In the genomic region with DNA sequence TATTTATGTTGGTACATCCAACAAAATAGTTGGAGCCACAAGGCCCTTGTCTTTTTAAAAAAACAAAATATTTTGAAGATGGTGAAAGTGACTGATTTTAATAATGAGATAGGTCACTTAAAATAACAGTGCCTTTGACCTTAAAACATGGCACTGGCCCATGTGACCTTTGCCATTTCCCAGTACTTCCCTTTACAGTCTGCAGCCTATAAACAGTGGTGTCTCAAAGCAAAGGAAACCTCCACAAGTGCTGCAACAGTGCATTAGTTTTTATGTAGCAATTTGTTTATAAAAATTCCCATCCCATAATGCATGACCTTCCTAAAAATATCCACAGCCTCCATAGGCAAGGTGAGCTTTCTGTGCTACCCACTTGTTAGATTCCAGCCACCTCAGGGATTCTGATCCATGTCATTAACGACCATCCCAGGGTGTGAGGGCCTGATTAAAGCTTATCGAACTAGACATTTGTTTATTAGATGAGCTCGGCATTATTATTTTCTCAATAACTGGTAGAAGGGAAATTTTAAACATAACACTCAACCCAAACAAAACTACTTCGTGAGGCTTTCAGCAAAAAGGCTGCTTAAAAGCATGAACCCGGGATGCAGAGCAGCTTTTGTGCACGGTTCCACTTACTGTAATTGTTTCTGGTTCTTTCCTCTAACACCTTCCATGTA, we compare ENCODE assay signal across 2 cellular contexts.
TF ChIP-seq lines count a peak whose summit lies in the region.

No MANE protein-coding gene starts in this region.

TF ChIP-seq in HepG2, 621 proteins besides CTCF, POLR2A, EP300 and RAD21:
- TF ChIP-seq TP53 (CRISPR knock-in tag; conservative IDR thresholded peaks at IDR 0.05) = no peak
- TF ChIP-seq ZNF709 (CRISPR knock-in tag; IDR thresholded peaks at IDR 0.05) = no peak
- TF ChIP-seq REL (CRISPR knock-in tag; conservative IDR thresholded peaks at IDR 0.05) = no peak
- peak; percentile 68 to 80 for TF ChIP-seq MAFK (conservative IDR thresholded peaks at IDR 0.05 in 1 of 2, IDR thresholded peaks at IDR 0.05 in 1 of 2; ENCODE audit: low read length in 2 of 2)
- no peak for TF ChIP-seq HCFC1 (IDR thresholded peaks at IDR 0.05; ENCODE audit: low read depth, low read length)
- no peak for TF ChIP-seq SMAD1 (CRISPR knock-in tag; IDR thresholded peaks at IDR 0.05; ENCODE audit: borderline replicate concordance, low read depth)
- TF ChIP-seq, protein P1, sequence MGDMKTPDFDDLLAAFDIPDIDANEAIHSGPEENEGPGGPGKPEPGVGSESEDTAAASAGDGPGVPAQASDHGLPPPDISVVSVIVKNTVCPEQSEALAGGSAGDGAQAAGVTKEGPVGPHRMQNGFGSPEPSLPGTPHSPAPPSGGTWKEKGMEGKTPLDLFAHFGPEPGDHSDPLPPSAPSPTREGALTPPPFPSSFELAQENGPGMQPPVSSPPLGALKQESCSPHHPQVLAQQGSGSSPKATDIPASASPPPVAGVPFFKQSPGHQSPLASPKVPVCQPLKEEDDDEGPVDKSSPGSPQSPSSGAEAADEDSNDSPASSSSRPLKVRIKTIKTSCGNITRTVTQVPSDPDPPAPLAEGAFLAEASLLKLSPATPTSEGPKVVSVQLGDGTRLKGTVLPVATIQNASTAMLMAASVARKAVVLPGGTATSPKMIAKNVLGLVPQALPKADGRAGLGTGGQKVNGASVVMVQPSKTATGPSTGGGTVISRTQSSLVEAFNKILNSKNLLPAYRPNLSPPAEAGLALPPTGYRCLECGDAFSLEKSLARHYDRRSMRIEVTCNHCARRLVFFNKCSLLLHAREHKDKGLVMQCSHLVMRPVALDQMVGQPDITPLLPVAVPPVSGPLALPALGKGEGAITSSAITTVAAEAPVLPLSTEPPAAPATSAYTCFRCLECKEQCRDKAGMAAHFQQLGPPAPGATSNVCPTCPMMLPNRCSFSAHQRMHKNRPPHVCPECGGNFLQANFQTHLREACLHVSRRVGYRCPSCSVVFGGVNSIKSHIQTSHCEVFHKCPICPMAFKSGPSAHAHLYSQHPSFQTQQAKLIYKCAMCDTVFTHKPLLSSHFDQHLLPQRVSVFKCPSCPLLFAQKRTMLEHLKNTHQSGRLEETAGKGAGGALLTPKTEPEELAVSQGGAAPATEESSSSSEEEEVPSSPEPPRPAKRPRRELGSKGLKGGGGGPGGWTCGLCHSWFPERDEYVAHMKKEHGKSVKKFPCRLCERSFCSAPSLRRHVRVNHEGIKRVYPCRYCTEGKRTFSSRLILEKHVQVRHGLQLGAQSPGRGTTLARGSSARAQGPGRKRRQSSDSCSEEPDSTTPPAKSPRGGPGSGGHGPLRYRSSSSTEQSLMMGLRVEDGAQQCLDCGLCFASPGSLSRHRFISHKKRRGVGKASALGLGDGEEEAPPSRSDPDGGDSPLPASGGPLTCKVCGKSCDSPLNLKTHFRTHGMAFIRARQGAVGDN (CRISPR knock-in tag; IDR thresholded peaks at IDR 0.05) = no peak
- no peak for TF ChIP-seq ARID2 (CRISPR knock-in tag; IDR thresholded peaks at IDR 0.05; ENCODE audit: borderline replicate concordance)
- TF ChIP-seq ZNF292 (CRISPR knock-in tag; IDR thresholded peaks at IDR 0.05; ENCODE audit: borderline replicate concordance, low read depth) = no peak
- TF ChIP-seq ZNF441 (CRISPR knock-in tag; IDR thresholded peaks at IDR 0.05; ENCODE audit: borderline replicate concordance) = no peak
- no peak for TF ChIP-seq ZNF263 (CRISPR knock-in tag; IDR thresholded peaks at IDR 0.05)
- peak; percentile 73 for TF ChIP-seq MAFF (IDR thresholded peaks at IDR 0.05; ENCODE audit: low read depth, low read length)
- TF ChIP-seq ZNF556 (CRISPR knock-in tag; IDR thresholded peaks at IDR 0.05; ENCODE audit: borderline replicate concordance) = no peak

TF ChIP-seq in GM12891, 5 proteins besides CTCF, POLR2A, EP300 and RAD21:
- TF ChIP-seq POU2F2 (IDR thresholded peaks at IDR 0.05; ENCODE audit: low read depth, low read length) = no peak
- no peak for TF ChIP-seq PAX5 (IDR thresholded peaks at IDR 0.05; ENCODE audit: insufficient read depth, low read length, severe bottlenecking)
- TF ChIP-seq SPI1 (IDR thresholded peaks at IDR 0.05; ENCODE audit: low read depth, low read length) = no peak
- TF ChIP-seq TAF1 (IDR thresholded peaks at IDR 0.05; ENCODE audit: low read depth, low read length) = no peak
- no peak for TF ChIP-seq POLR2AphosphoS5 (IDR thresholded peaks at IDR 0.05; ENCODE audit: low read depth, low read length)
TF ChIP-seq in GM12891: peak in this region for 0.
